ENCODE assay signal across 8 cellular contexts in genomic region chr6:29964553-29964903, GRCh38. TPM values are rescaled to one million over a fixed set of nuclear protein-coding genes. Genes with fewer than 3 reads are reported as not detected.
DNase-seq lines count a peak whose midpoint lies in the region; ATAC-seq and TF ChIP-seq lines count a peak whose summit lies in the region.

No MANE protein-coding gene starts in this region.

- 12 to 13% (median 12%) methylated on average over 3 of the region's 3 CpGs for WGBS in ovary, 3 donors

- no peaks in the 10 kb centered on the region for H3K27me3 ChIP-seq in ovary

- TF ChIP-seq CTCF in AG10803 (conservative IDR thresholded peaks at IDR 0.05; ENCODE audit: low read length) (no peak), natural killer cell (IDR thresholded peaks at IDR 0.05) (no peak), ovary (IDR thresholded peaks at IDR 0.05) (no peak)

- no peak for ATAC-seq in central memory CD8-positive, alpha-beta T cell (replicated peaks; ENCODE audit: extremely low read depth, poor library complexity, severe bottlenecking)
- ATAC-seq in natural killer cell (no peak), left lobe of liver (no peak), GM21723 (IDR thresholded peaks at IDR 0.05; ENCODE audit: unreplicated experiment) (no peak)

- no peak for TF ChIP-seq EP300 in ovary (IDR thresholded peaks at IDR 0.05)

- DNase-seq in AG10803 (ENCODE audit: low read depth) (no peak), natural killer cell (no peak), ovary (no peak), left lobe of liver (ENCODE audit: low spot score) (no peak), DMS53 (lab: John Stamatoyannopoulos, UW) (no peak)
- no peak for DNase-seq in central memory CD8-positive, alpha-beta T cell (ENCODE audit: low spot score in 2 of 2)

- H3K27ac ChIP-seq in ovary, result peak overlapping the region in 1 of 2 donors; percentile 77

- TF ChIP-seq POLR2A in ovary (IDR thresholded peaks at IDR 0.05), result no peak

- H3K36me3 ChIP-seq in ovary, result no peaks in the 10 kb centered on the region

- H3K9me3 Mint-ChIP-seq in IgD-negative memory B cell, result no peaks in the 10 kb centered on the region
- no peaks in the 10 kb centered on the region for H3K9me3 Mint-ChIP-seq in central memory CD8-positive, alpha-beta T cell
- no peaks in the 10 kb centered on the region for H3K9me3 Mint-ChIP-seq in natural killer cell

- H3K27ac Mint-ChIP-seq in IgD-negative memory B cell (peak overlapping the region; percentile 48 to 95 (median 77)), natural killer cell (peak overlapping the region; percentile 86 to 91)
- peak overlapping the region; percentile 97 for H3K27ac Mint-ChIP-seq in central memory CD8-positive, alpha-beta T cell (ENCODE audit: low read depth)

- intact Hi-C loops in natural killer cell (cut with micrococcal nuclease) (loop anchor here (10.0 kb wide), 1 partner anchor 260 kb away; no protein-coding TSS in a partner anchor), ovary (cut with DNase I) (no loop called here)

- no peaks in the 10 kb centered on the region for H3K36me3 Mint-ChIP-seq in IgD-negative memory B cell
- H3K36me3 Mint-ChIP-seq in central memory CD8-positive, alpha-beta T cell (ENCODE audit: insufficient read depth), result peaks cover 11% of the 10 kb centered on the region
- H3K36me3 Mint-ChIP-seq in natural killer cell, result no peaks in the 10 kb centered on the region

- H3K4me1 ChIP-seq in ovary (ENCODE audit: insufficient read depth), result no peaks in the 10 kb centered on the region

- no peaks in the 10 kb centered on the region for H3K9me3 ChIP-seq in ovary

- H3K4me3 ChIP-seq in AG10803 (ENCODE audit: low read length) (peak overlapping the region; percentile 60), ovary (no peak overlapping the region)

- H3K4me1 Mint-ChIP-seq in IgD-negative memory B cell (peaks cover 26 to 33% (median 28%) of the 10 kb centered on the region in 3 donors), natural killer cell (peaks cover 32 to 35% of the 10 kb centered on the region in 2 donors)
- peaks cover 46% of the 10 kb centered on the region for H3K4me1 Mint-ChIP-seq in central memory CD8-positive, alpha-beta T cell

- H3K27me3 Mint-ChIP-seq in IgD-negative memory B cell (peaks cover 2% of the 10 kb centered on the region), natural killer cell (ENCODE audit: low read depth in 2 of 2) (no peaks in the 10 kb centered on the region)
- H3K27me3 Mint-ChIP-seq in central memory CD8-positive, alpha-beta T cell, result no peaks in the 10 kb centered on the region

- peak overlapping the region; percentile 66 to 79 (median 74) for H3K4me3 Mint-ChIP-seq in IgD-negative memory B cell
- H3K4me3 Mint-ChIP-seq in central memory CD8-positive, alpha-beta T cell, result peak overlapping the region; percentile 88
- peak overlapping the region; percentile 87 for H3K4me3 Mint-ChIP-seq in natural killer cell

RNA-seq across cellular contexts. Expression of gene HLA-A, which starts 22.2 kb away (rescaled TPM):
- 2,521 TPM for polyA plus RNA-seq in IgD-negative memory B cell
- 1,000 to 10,000 TPM; 2,088 to 2,855 (median 2,731) TPM for total RNA-seq in natural killer cell
- total RNA-seq in ovary, result 100 to 1,000 TPM; 269 to 430 (median 310) TPM
- 100 to 1,000 TPM; 511 to 543 TPM for polyA plus RNA-seq in ovary
- total RNA-seq in left lobe of liver, result 125 TPM

Comparison
In these comparisons a context has a peak if more than half of its experiments do, and no peak if none do; other contexts are left out.
1. RNA of gene HLA-A, which starts 22.2 kb away (total RNA-seq): 2,088 to 2,855 TPM in natural killer cell; 269 to 430 TPM in ovary and 125 TPM in left lobe of liver (single experiment); every median in the first group is over 4 times any median in the second.
2. Peak in every context shown above with its lines, with median percentiles within 50 percentile points of each other: H3K27ac Mint-ChIP-seq and H3K4me3 Mint-ChIP-seq.